1 cellular context compared by ENCODE assay signal in the genomic region with DNA sequence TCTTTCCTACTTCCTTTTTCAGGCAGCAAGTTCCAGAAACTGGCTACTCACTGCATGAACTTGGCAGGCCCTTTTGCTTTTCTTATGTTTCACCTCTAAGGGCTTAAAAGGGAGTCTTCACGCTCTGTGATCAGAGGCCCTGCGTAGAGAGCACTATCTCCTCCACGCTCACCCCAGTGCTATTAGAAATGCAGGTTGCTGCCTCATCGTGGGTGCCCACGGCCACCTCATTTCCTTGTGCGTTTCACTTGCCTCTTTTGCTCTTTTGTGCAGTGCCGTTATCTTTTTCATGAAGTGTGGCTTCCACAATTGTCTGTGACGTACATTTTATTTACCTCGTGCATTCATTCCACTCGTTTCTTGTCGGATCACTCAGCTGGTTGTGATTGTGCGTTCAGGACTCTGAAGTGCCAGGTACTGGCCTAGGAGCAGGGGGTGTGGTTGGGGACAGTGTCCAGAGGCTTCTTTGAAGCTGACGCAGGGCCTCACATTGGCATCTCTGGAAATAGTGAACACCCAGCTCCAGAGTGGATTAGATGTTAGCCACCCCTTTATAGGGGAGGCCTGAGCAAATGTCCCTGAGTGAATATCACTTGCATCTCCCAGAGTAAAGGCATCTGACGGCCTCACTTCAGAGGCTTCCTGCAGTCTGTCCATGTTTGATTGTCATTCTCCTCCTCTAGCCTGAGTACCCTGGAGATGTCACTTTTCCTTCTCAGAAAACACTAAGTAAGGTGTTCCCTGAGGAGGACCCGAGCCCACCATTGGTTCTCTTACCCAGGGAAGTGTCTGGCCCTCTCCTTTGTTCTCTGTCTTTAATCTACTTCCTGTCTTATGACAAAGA.
TF ChIP-seq lines count a peak whose summit lies in the region.

No MANE protein-coding gene starts in this region.

TF ChIP-seq in HepG2, 621 proteins besides CTCF, POLR2A, EP300 and RAD21:
- TF ChIP-seq RBFOX2 (IDR thresholded peaks at IDR 0.05; ENCODE audit: low read depth, low read length) (peak; percentile 25; the same call in 1 of the 2 replicates), RBM22 (optimal IDR thresholded peaks at IDR 0.05; ENCODE audit: low read length) (peak; percentile 85), MED13 (CRISPR knock-in tag; IDR thresholded peaks at IDR 0.05) (no peak)
- TF ChIP-seq, protein P1, sequence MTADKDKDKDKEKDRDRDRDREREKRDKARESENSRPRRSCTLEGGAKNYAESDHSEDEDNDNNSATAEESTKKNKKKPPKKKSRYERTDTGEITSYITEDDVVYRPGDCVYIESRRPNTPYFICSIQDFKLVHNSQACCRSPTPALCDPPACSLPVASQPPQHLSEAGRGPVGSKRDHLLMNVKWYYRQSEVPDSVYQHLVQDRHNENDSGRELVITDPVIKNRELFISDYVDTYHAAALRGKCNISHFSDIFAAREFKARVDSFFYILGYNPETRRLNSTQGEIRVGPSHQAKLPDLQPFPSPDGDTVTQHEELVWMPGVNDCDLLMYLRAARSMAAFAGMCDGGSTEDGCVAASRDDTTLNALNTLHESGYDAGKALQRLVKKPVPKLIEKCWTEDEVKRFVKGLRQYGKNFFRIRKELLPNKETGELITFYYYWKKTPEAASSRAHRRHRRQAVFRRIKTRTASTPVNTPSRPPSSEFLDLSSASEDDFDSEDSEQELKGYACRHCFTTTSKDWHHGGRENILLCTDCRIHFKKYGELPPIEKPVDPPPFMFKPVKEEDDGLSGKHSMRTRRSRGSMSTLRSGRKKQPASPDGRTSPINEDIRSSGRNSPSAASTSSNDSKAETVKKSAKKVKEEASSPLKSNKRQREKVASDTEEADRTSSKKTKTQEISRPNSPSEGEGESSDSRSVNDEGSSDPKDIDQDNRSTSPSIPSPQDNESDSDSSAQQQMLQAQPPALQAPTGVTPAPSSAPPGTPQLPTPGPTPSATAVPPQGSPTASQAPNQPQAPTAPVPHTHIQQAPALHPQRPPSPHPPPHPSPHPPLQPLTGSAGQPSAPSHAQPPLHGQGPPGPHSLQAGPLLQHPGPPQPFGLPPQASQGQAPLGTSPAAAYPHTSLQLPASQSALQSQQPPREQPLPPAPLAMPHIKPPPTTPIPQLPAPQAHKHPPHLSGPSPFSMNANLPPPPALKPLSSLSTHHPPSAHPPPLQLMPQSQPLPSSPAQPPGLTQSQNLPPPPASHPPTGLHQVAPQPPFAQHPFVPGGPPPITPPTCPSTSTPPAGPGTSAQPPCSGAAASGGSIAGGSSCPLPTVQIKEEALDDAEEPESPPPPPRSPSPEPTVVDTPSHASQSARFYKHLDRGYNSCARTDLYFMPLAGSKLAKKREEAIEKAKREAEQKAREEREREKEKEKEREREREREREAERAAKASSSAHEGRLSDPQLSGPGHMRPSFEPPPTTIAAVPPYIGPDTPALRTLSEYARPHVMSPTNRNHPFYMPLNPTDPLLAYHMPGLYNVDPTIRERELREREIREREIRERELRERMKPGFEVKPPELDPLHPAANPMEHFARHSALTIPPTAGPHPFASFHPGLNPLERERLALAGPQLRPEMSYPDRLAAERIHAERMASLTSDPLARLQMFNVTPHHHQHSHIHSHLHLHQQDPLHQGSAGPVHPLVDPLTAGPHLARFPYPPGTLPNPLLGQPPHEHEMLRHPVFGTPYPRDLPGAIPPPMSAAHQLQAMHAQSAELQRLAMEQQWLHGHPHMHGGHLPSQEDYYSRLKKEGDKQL (CRISPR knock-in tag; IDR thresholded peaks at IDR 0.05; ENCODE audit: low read depth) = no peak
- TF ChIP-seq, protein P2, sequence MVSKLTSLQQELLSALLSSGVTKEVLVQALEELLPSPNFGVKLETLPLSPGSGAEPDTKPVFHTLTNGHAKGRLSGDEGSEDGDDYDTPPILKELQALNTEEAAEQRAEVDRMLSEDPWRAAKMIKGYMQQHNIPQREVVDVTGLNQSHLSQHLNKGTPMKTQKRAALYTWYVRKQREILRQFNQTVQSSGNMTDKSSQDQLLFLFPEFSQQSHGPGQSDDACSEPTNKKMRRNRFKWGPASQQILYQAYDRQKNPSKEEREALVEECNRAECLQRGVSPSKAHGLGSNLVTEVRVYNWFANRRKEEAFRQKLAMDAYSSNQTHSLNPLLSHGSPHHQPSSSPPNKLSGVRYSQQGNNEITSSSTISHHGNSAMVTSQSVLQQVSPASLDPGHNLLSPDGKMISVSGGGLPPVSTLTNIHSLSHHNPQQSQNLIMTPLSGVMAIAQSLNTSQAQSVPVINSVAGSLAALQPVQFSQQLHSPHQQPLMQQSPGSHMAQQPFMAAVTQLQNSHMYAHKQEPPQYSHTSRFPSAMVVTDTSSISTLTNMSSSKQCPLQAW (CRISPR knock-in tag; IDR thresholded peaks at IDR 0.05) = no peak
TF ChIP-seq in HepG2: peak in this region for 2.
